Comparison of ENCODE assay signal across 8 cellular contexts in the genomic region with DNA sequence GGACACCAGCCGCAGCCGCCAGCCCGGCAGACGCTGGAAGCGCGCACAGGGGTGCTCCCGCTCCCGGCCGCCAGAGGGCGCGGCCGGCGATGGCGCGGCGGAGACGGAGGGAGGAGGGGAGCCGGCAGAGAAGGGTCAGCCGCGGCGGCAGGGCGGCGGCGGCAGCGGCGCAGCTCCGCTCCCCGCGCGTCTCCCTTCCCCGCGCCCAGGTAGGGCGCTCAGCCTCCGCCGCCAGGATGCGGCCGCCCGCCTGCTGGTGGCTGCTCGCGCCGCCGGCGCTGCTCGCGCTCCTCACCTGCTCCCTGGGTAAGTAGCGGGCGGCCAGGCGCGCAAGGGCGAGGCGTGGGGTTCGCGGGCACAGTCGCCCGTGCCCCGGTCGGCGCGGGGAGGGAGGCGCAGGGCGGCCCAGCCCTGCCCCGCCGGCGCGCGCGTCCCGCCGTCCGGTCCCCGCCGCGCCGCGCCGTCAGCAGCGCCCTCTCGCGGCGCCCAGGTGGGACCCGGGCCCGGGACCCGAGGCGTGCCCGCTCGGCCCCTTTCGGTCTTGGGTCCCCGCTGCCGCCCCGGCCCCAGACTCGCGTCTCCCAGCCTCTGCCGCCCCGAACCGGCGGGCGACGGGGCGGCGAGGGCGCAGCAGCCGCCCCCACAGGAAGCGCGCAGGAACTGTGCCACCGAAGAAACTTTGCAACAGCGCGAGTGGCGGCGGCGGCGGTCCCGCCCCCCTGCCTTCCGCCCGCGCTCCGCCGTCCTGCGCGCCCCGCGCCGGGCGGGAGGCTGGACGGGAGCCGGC. TPM values are rescaled to one million over a fixed set of nuclear protein-coding genes. Genes with fewer than 3 reads are reported as not detected.
DNase-seq lines count a peak whose midpoint lies in the region; ATAC-seq lines count a peak whose summit lies in the region.

B3GLCT (plus strand) TSS at position 127 of the 787 bp plus-strand sequence; CDS start at position 237, 110 bp downstream.

- DNase-seq in C1 segment of cervical spinal cord (lab: John Stamatoyannopoulos, UW) (peak in 13 of 14 donors; percentile 22 to 84 (median 62)), NOMO-1 (lab: John Stamatoyannopoulos, UW; ENCODE audit: unreplicated experiment in 2 of 2) (peak; percentile 85 to 93)
- peak; percentile 37 for DNase-seq in activated CD8-positive, alpha-beta memory T cell treated with anti-CD3 and anti-CD28 coated beads, Interleukin-2, amount 50 U/mL, for 1 hour (ENCODE audit: extremely low read depth)
- DNase-seq in stimulated activated CD8-positive, alpha-beta memory T cell treated with anti-CD3 and anti-CD28 coated beads, Interleukin-15, amount 100 ng/mL, for 24 hours (ENCODE audit: low read depth): peak; percentile 65

- no peaks in the 10 kb centered on the region for H3K36me3 ChIP-seq in mesodermal cell (ENCODE audit: control insufficient read depth, insufficient read depth, low read length)

- WGBS in mesodermal cell (ENCODE audit: insufficient coverage in 2 of 2), 2 experiments: 0% methylated on average over 79 to 93 of the region's 125 CpGs

- H3K4me3 ChIP-seq in mesodermal cell (ENCODE audit: extremely low read depth, insufficient read depth, low read length, poor library complexity, severe bottlenecking): peak within 1 kb of the TSS; percentile 60

- in situ Hi-C loops in endometrial microvascular endothelial cells (cut with HindIII; ENCODE audit: inconsistent ontology term, low pct_unique_long_range_greater_than_20kb, low sequenced_read_pairs): no loop called here

- H3K9me3 ChIP-seq in mesodermal cell (ENCODE audit: control insufficient read depth, low read length): no peaks in the 10 kb centered on the region

- peak; percentile 76 for ATAC-seq in GM19351 (IDR thresholded peaks at IDR 0.05; ENCODE audit: unreplicated experiment)
- ATAC-seq in HG03460 (IDR thresholded peaks at IDR 0.05; ENCODE audit: unreplicated experiment): peak; percentile 83

- H3K27ac ChIP-seq in mesodermal cell (ENCODE audit: low read depth, low read length, severe bottlenecking): peak within 1 kb of the TSS; percentile 94

- H3K4me1 ChIP-seq in mesodermal cell (ENCODE audit: control insufficient read depth, insufficient read depth, low read length, poor library complexity, severe bottlenecking): peaks cover 4% of the 10 kb centered on the region

RNA-seq across cellular contexts. Expression of gene B3GLCT, which starts in this region (rescaled TPM):
- 11.7 TPM for total RNA-seq in endometrial microvascular endothelial cells (ENCODE audit: inconsistent ontology term)
- 10.9 TPM for polyA plus RNA-seq in mesodermal cell (2013, experiment 1 of 2)
- 10.6 TPM for polyA plus RNA-seq in mesodermal cell (2013, experiment 2 of 2)

Comparison
In these comparisons a context has a peak if more than half of its experiments do, and no peak if none do; other contexts are left out.
1. Peak in every context shown above with its lines: DNase-seq, ATAC-seq, H3K4me3 ChIP-seq and H3K27ac ChIP-seq.
2. DNase-seq: peak in every context shown above with its lines; median percentile 89 in NOMO-1; 65 in stimulated activated CD8-positive, alpha-beta memory T cell treated with anti-CD3 and anti-CD28 coated beads, Interleukin-15, amount 100 ng/mL, for 24 hours; 62 in C1 segment of cervical spinal cord; 37 in activated CD8-positive, alpha-beta memory T cell treated with anti-CD3 and anti-CD28 coated beads, Interleukin-2, amount 50 U/mL, for 1 hour.